In the genomic region with DNA sequence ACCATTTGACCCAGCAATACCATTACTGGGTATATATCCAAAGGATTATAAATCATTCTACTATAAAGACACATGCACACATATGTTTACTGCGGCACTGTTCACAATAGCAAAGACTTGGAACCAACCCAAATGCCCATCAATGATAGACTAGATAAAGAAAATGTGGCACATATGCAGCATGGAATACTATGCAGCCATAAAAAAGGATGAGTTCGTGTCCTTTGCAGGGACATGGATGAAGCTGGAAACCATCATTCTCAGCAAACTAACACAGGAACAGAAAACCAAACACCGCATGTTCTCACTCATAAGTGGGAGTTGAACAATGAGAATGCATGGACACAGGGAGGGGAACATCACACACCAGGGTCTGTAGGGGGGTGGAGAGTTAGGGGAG, we compare ENCODE assay signal across 1 cellular context. TPM values are rescaled to one million over a fixed set of nuclear protein-coding genes. Genes with fewer than 3 reads are reported as not detected.
"Had no signal": no experiment of that assay in that cellular context is flagged by ENCODE, and none has a peak within 500 bp of the region (broad histone marks: within the 10 kb centered on the region; RNA-seq: fewer than 3 reads in every experiment).

No MANE protein-coding gene starts in this region.

RNA-seq across cellular contexts. Expression of gene ANLN, which starts 6.4 kb away (rescaled TPM):
- polyA plus RNA-seq: IgD-negative memory B cell had no signal
